ENCODE assay signal across 34 cellular contexts in genomic region chr6:63140682-63141318, GRCh38.
"Had no signal": no experiment of that assay in that cellular context is flagged by ENCODE, and none has a peak within 500 bp of the region (broad histone marks: within the 10 kb centered on the region; RNA-seq: fewer than 3 reads in every experiment).

No MANE protein-coding gene starts in this region.

- H3K36me3 Mint-ChIP-seq: activated CD4-positive, alpha-beta memory T cell treated with anti-CD3 and anti-CD28 coated beads for 36 hours; activated CD8-positive, alpha-beta memory T cell treated with anti-CD3 and anti-CD28 coated beads, Interleukin-2, amount 10 ng/mL, durations not matched to agents 7 days and 5 days; activated naive CD4-positive, alpha-beta T cell treated with anti-CD3 and anti-CD28 coated beads, Interleukin-2, amount 50 U/mL, for 24 hours; activated naive CD8-positive, alpha-beta T cell treated with anti-CD3 and anti-CD28 coated beads for 36 hours had no signal

- H3K9me3 Mint-ChIP-seq: activated CD4-positive, alpha-beta T cell treated with anti-CD3 and anti-CD28 coated beads, Interleukin-2, amount 10 ng/mL, durations not matched to agents 24 days and 14 days had no signal

- H3K27me3 ChIP-seq: adrenal gland, body of pancreas, cardiac muscle cell, colonic mucosa, dorsolateral prefrontal cortex had no signal

- H3K4me1 ChIP-seq: adrenal gland, body of pancreas, colonic mucosa had no signal

- ATAC-seq: activated CD4-positive, alpha-beta T cell treated with anti-CD3 and anti-CD28 coated beads for 36 hours; activated CD8-positive, alpha-beta memory T cell treated with anti-CD3 and anti-CD28 coated beads, Interleukin-2, amount 10 ng/mL, durations not matched to agents 7 days and 5 days; activated CD8-positive, alpha-beta T cell treated with anti-CD3 and anti-CD28 coated beads, Interleukin-2, amount 10 ng/mL, durations not matched to agents 7 days and 5 days; activated naive CD8-positive, alpha-beta T cell treated with anti-CD3 and anti-CD28 coated beads, Interleukin-2, amount 50 U/mL, for 24 hours; body of pancreas; esophagus mucosa; T-helper 17 cell had no signal

- H3K4me3 Mint-ChIP-seq: activated CD4-positive, alpha-beta memory T cell treated with anti-CD3 and anti-CD28 coated beads for 36 hours; activated CD4-positive, alpha-beta T cell treated with anti-CD3 and anti-CD28 coated beads for 36 hours; activated CD4-positive, alpha-beta T cell treated with anti-CD3 and anti-CD28 coated beads, Interleukin-2, amount 10 ng/mL, durations not matched to agents 24 days and 14 days; activated CD8-positive, alpha-beta memory T cell treated with anti-CD3 and anti-CD28 coated beads, Interleukin-2, amount 10 ng/mL, durations not matched to agents 7 days and 5 days; activated CD8-positive, alpha-beta T cell treated with anti-CD3 and anti-CD28 coated beads, Interleukin-2, amount 10 ng/mL, durations not matched to agents 7 days and 5 days; activated naive CD4-positive, alpha-beta T cell treated with anti-CD3 and anti-CD28 coated beads for 36 hours; activated naive CD4-positive, alpha-beta T cell treated with anti-CD3 and anti-CD28 coated beads, Interleukin-2, amount 50 U/mL, for 24 hours; activated naive CD8-positive, alpha-beta T cell treated with anti-CD3 and anti-CD28 coated beads for 36 hours; activated naive CD8-positive, alpha-beta T cell treated with anti-CD3 and anti-CD28 coated beads, Interleukin-2, amount 50 U/mL, for 24 hours; activated T-helper 1 cell treated with anti-CD3 and anti-CD28 coated beads, Interleukin-12 subunit alpha, Interleukin-12 subunit beta, Interleukin-2, Interleukin-4 antibody, amounts not matched to agents 30 ng/mL and 10 ng/mL and 1 ng/mL, durations not matched to agents 14 hours and 24 hours and 36 hours; endodermal cell; T-helper 17 cell had no signal

- H3K27ac Mint-ChIP-seq: activated CD4-positive, alpha-beta memory T cell treated with anti-CD3 and anti-CD28 coated beads for 36 hours; activated CD4-positive, alpha-beta T cell treated with anti-CD3 and anti-CD28 coated beads for 36 hours; activated CD4-positive, alpha-beta T cell treated with anti-CD3 and anti-CD28 coated beads, Interleukin-2, amount 10 ng/mL, durations not matched to agents 24 days and 14 days; activated CD8-positive, alpha-beta memory T cell treated with anti-CD3 and anti-CD28 coated beads, Interleukin-2, amount 10 ng/mL, durations not matched to agents 7 days and 5 days; activated CD8-positive, alpha-beta T cell treated with anti-CD3 and anti-CD28 coated beads, Interleukin-2, amount 10 ng/mL, durations not matched to agents 7 days and 5 days; activated naive CD4-positive, alpha-beta T cell treated with anti-CD3 and anti-CD28 coated beads for 36 hours; activated naive CD4-positive, alpha-beta T cell treated with anti-CD3 and anti-CD28 coated beads, Interleukin-2, amount 50 U/mL, for 24 hours; activated naive CD8-positive, alpha-beta T cell treated with anti-CD3 and anti-CD28 coated beads for 36 hours; activated naive CD8-positive, alpha-beta T cell treated with anti-CD3 and anti-CD28 coated beads, Interleukin-2, amount 50 U/mL, for 24 hours; activated T-helper 1 cell treated with anti-CD3 and anti-CD28 coated beads, Interleukin-12 subunit alpha, Interleukin-12 subunit beta, Interleukin-2, Interleukin-4 antibody, amounts not matched to agents 30 ng/mL and 10 ng/mL and 1 ng/mL, durations not matched to agents 14 hours and 24 hours and 36 hours; activated T-helper 2 cell treated with anti-CD3 and anti-CD28 coated beads, Interferon-gamma antibody, Interleukin-2, Interleukin-4, amounts not matched to agents 10 μg/mL and 5 μg/mL and 100 μg/mL, durations not matched to agents 14 hours and 24 hours and 36 hours; endodermal cell; T-helper 17 cell had no signal

- H3K9me3 ChIP-seq: adrenal gland, body of pancreas, colonic mucosa had no signal

- H3K4me3 ChIP-seq: adrenal gland, body of pancreas, cardiac muscle cell, colonic mucosa, dorsolateral prefrontal cortex had no signal

- H3K4me1 Mint-ChIP-seq: activated CD4-positive, alpha-beta T cell treated with anti-CD3 and anti-CD28 coated beads for 36 hours; activated CD4-positive, alpha-beta T cell treated with anti-CD3 and anti-CD28 coated beads, Interleukin-2, amount 10 ng/mL, durations not matched to agents 24 days and 14 days; activated CD8-positive, alpha-beta memory T cell treated with anti-CD3 and anti-CD28 coated beads, Interleukin-2, amount 10 ng/mL, durations not matched to agents 7 days and 5 days; activated naive CD4-positive, alpha-beta T cell treated with anti-CD3 and anti-CD28 coated beads, Interleukin-2, amount 50 U/mL, for 24 hours; activated naive CD8-positive, alpha-beta T cell treated with anti-CD3 and anti-CD28 coated beads for 36 hours; activated naive CD8-positive, alpha-beta T cell treated with anti-CD3 and anti-CD28 coated beads, Interleukin-2, amount 50 U/mL, for 24 hours; endodermal cell; T-helper 17 cell had no signal

- DNase-seq: activated CD4-positive, alpha-beta memory T cell treated with anti-CD3 and anti-CD28 coated beads for 36 hours; activated CD4-positive, alpha-beta T cell treated with anti-CD3 and anti-CD28 coated beads for 36 hours; activated CD4-positive, alpha-beta T cell treated with anti-CD3 and anti-CD28 coated beads, Interleukin-2, amount 10 ng/mL, durations not matched to agents 24 days and 14 days; activated CD4-positive, CD25-positive, alpha-beta regulatory T cell; activated CD4-positive, CD25-positive, alpha-beta regulatory T cell treated with anti-CD3 and anti-CD28 coated beads, Interleukin-2, amount 50 U/mL, for 72 hours; activated CD8-positive, alpha-beta memory T cell treated with anti-CD3 and anti-CD28 coated beads, Interleukin-2, amount 10 ng/mL, durations not matched to agents 7 days and 5 days; activated CD8-positive, alpha-beta memory T cell treated with anti-CD3 and anti-CD28 coated beads, Interleukin-2, amount 50 U/mL, for 4 hours; activated CD8-positive, alpha-beta T cell treated with anti-CD3 and anti-CD28 coated beads, Interleukin-2, amount 10 ng/mL, durations not matched to agents 7 days and 5 days; activated effector memory CD4-positive, alpha-beta T cell treated with anti-CD3 and anti-CD28 coated beads, Interleukin-2, amount 50 U/mL, for 16 hours; activated naive CD4-positive, alpha-beta T cell treated with anti-CD3 and anti-CD28 coated beads for 36 hours; activated naive CD8-positive, alpha-beta T cell treated with anti-CD3 and anti-CD28 coated beads for 36 hours; activated naive CD8-positive, alpha-beta T cell treated with anti-CD3 and anti-CD28 coated beads, Interleukin-2, amount 50 U/mL, for 24 hours; activated T-cell treated with anti-CD3 and anti-CD28 coated beads, Interleukin-2, amount 50 U/mL, for 1 hour; activated T-cell treated with anti-CD3 and anti-CD28 coated beads, Interleukin-2, amount 50 U/mL, for 48 hours; adrenal gland; amygdala; aorta; body of pancreas; central memory CD4-positive, alpha-beta T cell; cerebellar nuclear complex; colonic mucosa; dorsolateral prefrontal cortex; effector memory CD4-positive, alpha-beta T cell; endodermal cell; foreskin fibroblast; head of caudate nucleus; T-helper 1 cell; T-helper 17 cell had no signal

- FAIRE-seq: frontal cortex had no signal

- H3K36me3 ChIP-seq: adrenal gland, cardiac muscle cell, colonic mucosa had no signal

- H3K27me3 Mint-ChIP-seq: activated CD4-positive, alpha-beta memory T cell treated with anti-CD3 and anti-CD28 coated beads for 36 hours; activated CD4-positive, alpha-beta T cell treated with anti-CD3 and anti-CD28 coated beads for 36 hours; activated CD4-positive, alpha-beta T cell treated with anti-CD3 and anti-CD28 coated beads, Interleukin-2, amount 10 ng/mL, durations not matched to agents 24 days and 14 days; activated CD8-positive, alpha-beta memory T cell treated with anti-CD3 and anti-CD28 coated beads, Interleukin-2, amount 10 ng/mL, durations not matched to agents 7 days and 5 days; activated naive CD4-positive, alpha-beta T cell treated with anti-CD3 and anti-CD28 coated beads, Interleukin-2, amount 50 U/mL, for 24 hours; activated naive CD8-positive, alpha-beta T cell treated with anti-CD3 and anti-CD28 coated beads for 36 hours; activated naive CD8-positive, alpha-beta T cell treated with anti-CD3 and anti-CD28 coated beads, Interleukin-2, amount 50 U/mL, for 24 hours; T-helper 17 cell had no signal

- H3K27ac ChIP-seq: adrenal gland, body of pancreas, cardiac muscle cell, colonic mucosa, dorsolateral prefrontal cortex had no signal
